In genomic region chr6:137495652-137496391, GRCh38 we compare ENCODE assay signal across 1 cellular context.
A peak's percentile ranks its signal among the peaks of the same experiment; 100 is the strongest.
TF ChIP-seq lines count a peak whose summit lies in the region.

No MANE protein-coding gene starts in this region.

TF ChIP-seq in HepG2, 621 proteins besides CTCF, POLR2A, EP300 and RAD21 (continued from another document):
- TF ChIP-seq ZNF274 (CRISPR knock-in tag; IDR thresholded peaks at IDR 0.05): no peak
- TF ChIP-seq EZH2 (conservative IDR thresholded peaks at IDR 0.05; ENCODE audit: low read depth, low read length): peak; percentile 93
